1 cellular context compared by ENCODE assay signal in the genomic region with DNA sequence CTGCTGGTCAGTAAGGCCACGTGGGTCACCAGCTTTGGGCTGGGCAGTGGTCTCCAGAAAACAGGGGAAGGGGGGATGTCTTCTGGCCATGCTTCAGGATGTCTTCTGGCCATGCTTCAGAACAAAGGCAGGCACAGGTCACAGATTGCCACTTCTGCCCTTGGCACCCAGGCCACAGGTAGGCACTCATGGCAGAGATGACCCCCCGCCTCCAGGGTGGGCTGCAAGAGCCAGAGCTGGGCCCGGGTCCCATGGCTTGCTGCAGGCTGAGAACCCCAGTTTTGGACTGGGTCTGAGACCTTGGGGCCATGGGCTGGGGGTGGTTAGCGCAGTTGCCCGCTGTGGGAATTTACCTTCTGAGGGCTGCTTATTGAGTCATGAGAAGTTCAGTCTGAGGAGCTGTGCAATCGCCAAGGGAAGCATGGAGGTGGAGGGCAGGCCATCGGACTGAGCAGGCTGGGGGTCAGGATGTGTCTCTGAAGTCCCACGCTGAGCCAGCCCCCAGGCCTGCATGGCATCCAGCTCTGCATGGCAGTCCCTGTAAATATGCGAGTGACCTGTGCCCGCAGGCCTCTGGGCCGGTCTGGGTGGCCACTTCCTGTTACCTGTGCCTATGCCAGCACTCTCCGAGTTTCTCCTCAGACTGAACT.
TF ChIP-seq lines count a peak whose summit lies in the region.

No MANE protein-coding gene starts in this region.

TF ChIP-seq in IMR-90, 13 proteins besides CTCF, POLR2A, EP300 and RAD21:
- no peak for TF ChIP-seq SMC3 (IDR thresholded peaks at IDR 0.05; ENCODE audit: low read depth, low read length)
- TF ChIP-seq FOS (IDR thresholded peaks at IDR 0.05; ENCODE audit: low read depth, low read length), result no peak
- TF ChIP-seq RFX5 (IDR thresholded peaks at IDR 0.05; ENCODE audit: low read depth, low read length), result no peak
- no peak for TF ChIP-seq BHLHE40 (IDR thresholded peaks at IDR 0.05; ENCODE audit: low read depth, low read length)
- TF ChIP-seq, protein P1, sequence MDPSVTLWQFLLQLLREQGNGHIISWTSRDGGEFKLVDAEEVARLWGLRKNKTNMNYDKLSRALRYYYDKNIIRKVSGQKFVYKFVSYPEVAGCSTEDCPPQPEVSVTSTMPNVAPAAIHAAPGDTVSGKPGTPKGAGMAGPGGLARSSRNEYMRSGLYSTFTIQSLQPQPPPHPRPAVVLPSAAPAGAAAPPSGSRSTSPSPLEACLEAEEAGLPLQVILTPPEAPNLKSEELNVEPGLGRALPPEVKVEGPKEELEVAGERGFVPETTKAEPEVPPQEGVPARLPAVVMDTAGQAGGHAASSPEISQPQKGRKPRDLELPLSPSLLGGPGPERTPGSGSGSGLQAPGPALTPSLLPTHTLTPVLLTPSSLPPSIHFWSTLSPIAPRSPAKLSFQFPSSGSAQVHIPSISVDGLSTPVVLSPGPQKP (IDR thresholded peaks at IDR 0.05; ENCODE audit: borderline replicate concordance, low read depth, low read length), result no peak
- TF ChIP-seq NFE2L2 (IDR thresholded peaks at IDR 0.05; ENCODE audit: low read depth, low read length), result no peak
- TF ChIP-seq MAFK (IDR thresholded peaks at IDR 0.05; ENCODE audit: low read depth, low read length), result no peak
- TF ChIP-seq RCOR1 (IDR thresholded peaks at IDR 0.05; ENCODE audit: insufficient replicate concordance, low read length), result no peak
